ENCODE assay signal across 11 cellular contexts in genomic region chr6:1605822-1606532, GRCh38. TPM values are rescaled to one million over a fixed set of nuclear protein-coding genes. Genes with fewer than 3 reads are reported as not detected.
A peak's percentile ranks its signal among the peaks of the same experiment; 100 is the strongest.
DNase-seq lines count a peak whose midpoint lies in the region; TF ChIP-seq lines count a peak whose summit lies in the region.
"Had no signal": no experiment of that assay in that cellular context is flagged by ENCODE, and none has a peak within 500 bp of the region (broad histone marks: within the 10 kb centered on the region; RNA-seq: fewer than 3 reads in every experiment).

No MANE protein-coding gene starts in this region.

- intact Hi-C loops in ascending aorta (cut with DNase I) = loop anchor here (2.0 to 5.0 kb wide), 6 partner anchors 296 to 843 kb away; partner anchors contain the start of gene GMDS

- H3K27ac ChIP-seq in ascending aorta (peak overlapping the region; percentile 97 to 99), mesendoderm (ENCODE audit: low read depth, low read length) (no peak overlapping the region)
- H3K27ac ChIP-seq: gastrocnemius medialis had no signal

- H3K56ac ChIP-seq in mesendoderm (ENCODE audit: low read length) = peak overlapping the region; percentile 44

- no peak overlapping the region for H2BK5ac ChIP-seq in mesendoderm (ENCODE audit: low read length)

- peak overlapping the region; percentile 57 for H3K23ac ChIP-seq in mesendoderm (ENCODE audit: low read length)

- no peak overlapping the region for H2BK120ac ChIP-seq in mesendoderm (ENCODE audit: low read depth, low read length)

- H3K79me2 ChIP-seq in mesendoderm (ENCODE audit: control insufficient read depth, insufficient read depth, low read length) = no peaks in the 10 kb centered on the region

- H2BK15ac ChIP-seq in mesendoderm (replicated peaks; ENCODE audit: low read depth) = no peak overlapping the region

- no peak overlapping the region for H3K4me2 ChIP-seq in mesendoderm (ENCODE audit: low read length)

- WGBS in mesendoderm (ENCODE audit: extremely low coverage, insufficient coverage, low lambda C conversion rate) = no CpG with 5 or more reads among the region's 20 CpGs

- H3K27me3 ChIP-seq in ascending aorta (no peaks in the 10 kb centered on the region), mesendoderm (ENCODE audit: insufficient read depth, low read length, poor library complexity) (peaks cover 25% of the 10 kb centered on the region)

- H3K18ac ChIP-seq in mesendoderm (ENCODE audit: low read length) = peak overlapping the region; percentile 5

- no peak for TF ChIP-seq CTCF in GM10266 (IDR thresholded peaks at IDR 0.05; ENCODE audit: control insufficient read depth, insufficient read depth, low read depth, missing control alignments)
- TF ChIP-seq CTCF in ascending aorta (IDR thresholded peaks at IDR 0.05) = no peak

- H3K9me3 ChIP-seq in ascending aorta = no peaks in the 10 kb centered on the region
- H3K9me3 ChIP-seq: gastrocnemius medialis had no signal

- no peak overlapping the region for H2AK5ac ChIP-seq in mesendoderm (ENCODE audit: low read length)

- H3K4me3 ChIP-seq in ascending aorta (peak overlapping the region; percentile 79 to 94), mesendoderm (ENCODE audit: low read length) (no peak overlapping the region)

- no peak overlapping the region for H3K4ac ChIP-seq in mesendoderm (ENCODE audit: low read depth, low read length)

- no peaks in the 10 kb centered on the region for H3K79me1 ChIP-seq in mesendoderm (ENCODE audit: low read length)

- peaks cover 0 to 10% of the 10 kb centered on the region in 2 donors for H3K4me1 ChIP-seq in ascending aorta
- H3K4me1 ChIP-seq in mesendoderm (ENCODE audit: control insufficient read depth, low read depth, low read length) = peaks cover 11% of the 10 kb centered on the region

- H4K8ac ChIP-seq in mesendoderm (ENCODE audit: low read depth, low read length) = no peak overlapping the region

- DNase-seq in AG20443 (ENCODE audit: low spot score) = peak; percentile 37
- peak; percentile 35 for DNase-seq in GM10266 (ENCODE audit: extremely low spot score)
- no peak for DNase-seq in ascending aorta (ENCODE audit: low spot score in 2 of 2)
- no peak for DNase-seq in mesendoderm
- no peak for DNase-seq in hypothalamus (lab: John Stamatoyannopoulos, UW)
- DNase-seq in 8988T = no peak
- no peak for DNase-seq in cerebellar cortex (ENCODE audit: low spot score)
- DNase-seq in NCI-H2171 (lab: John Stamatoyannopoulos, UW) = no peak
- DNase-seq: central memory CD4-positive, alpha-beta T cell; gastrocnemius medialis; KBM-7 had no signal

- no peak overlapping the region for H3K9ac ChIP-seq in mesendoderm (ENCODE audit: low read length)

- peaks cover 4% of the 10 kb centered on the region in 2 donors for H3K36me3 ChIP-seq in ascending aorta
- H3K36me3 ChIP-seq in mesendoderm (ENCODE audit: control insufficient read depth, insufficient read depth, low read length) = no peaks in the 10 kb centered on the region
- H3K36me3 ChIP-seq: gastrocnemius medialis had no signal

- no peak overlapping the region for H4K5ac ChIP-seq in mesendoderm (ENCODE audit: low read length)

RNA-seq across cellular contexts. Expression of gene FOXC1, which starts 3.7 kb away (rescaled TPM):
- 125 TPM for total RNA-seq in ascending aorta
- polyA plus RNA-seq in mesendoderm (2013, experiment 1 of 2) = 1.1 TPM
- 1.1 TPM for polyA plus RNA-seq in mesendoderm (2013, experiment 2 of 2)

Comparison
In these comparisons a context has a peak if more than half of its experiments do, and no peak if none do; other contexts are left out.
1. DNase-seq: peak in AG20443 (single experiment) and GM10266 (single experiment); none in ascending aorta (0 of 2), mesendoderm (single experiment), hypothalamus (0 of 51), 8988T (single experiment), cerebellar cortex (single experiment) and NCI-H2171 (single experiment).